In the genomic region with DNA sequence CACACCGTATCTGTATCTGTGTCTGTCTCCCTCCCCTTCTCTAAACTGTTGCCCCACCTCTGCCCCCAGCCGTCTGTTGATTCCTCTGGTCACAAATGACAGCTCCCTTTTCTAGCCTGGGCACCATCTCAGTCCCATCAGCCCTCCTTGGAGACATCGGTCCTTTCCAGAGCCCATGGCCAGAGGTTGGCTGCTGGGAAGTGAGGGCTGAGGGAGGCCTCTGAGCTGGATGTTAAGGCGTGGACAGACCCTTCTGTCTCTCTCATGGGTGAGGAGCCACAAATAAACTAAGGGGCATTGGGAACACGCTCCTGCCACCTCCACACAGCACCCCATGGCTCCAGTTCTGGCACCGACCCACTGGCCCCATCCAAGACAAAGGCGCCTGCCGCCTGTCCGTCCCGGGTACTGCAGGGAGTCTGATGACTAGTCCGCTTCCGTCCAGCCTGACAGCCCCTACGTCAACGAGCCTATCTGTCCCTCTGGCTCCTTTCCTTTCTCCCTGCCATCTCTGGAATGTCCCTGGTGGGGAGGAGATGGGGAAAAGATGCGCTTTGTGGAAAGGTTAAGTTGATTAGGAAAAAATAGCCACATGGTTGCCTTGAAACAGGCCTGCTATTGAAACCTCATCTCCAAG, we compare ENCODE assay signal across 9 cellular contexts. TPM values are rescaled to one million over a fixed set of nuclear protein-coding genes. Genes with fewer than 3 reads are reported as not detected.
DNase-seq lines count a peak whose midpoint lies in the region; ATAC-seq and TF ChIP-seq lines count a peak whose summit lies in the region.
"Had no signal": no experiment of that assay in that cellular context is flagged by ENCODE, and none has a peak within 500 bp of the region (broad histone marks: within the 10 kb centered on the region; RNA-seq: fewer than 3 reads in every experiment).

No MANE protein-coding gene starts in this region.

- intact Hi-C loops in esophagus squamous epithelium (cut with DNase I), result no loop called here

- peak; percentile 32 for DNase-seq in SK-N-DZ (ENCODE audit: low spot score)
- no peak for DNase-seq in esophagus squamous epithelium (lab: John Stamatoyannopoulos, UW)
- no peak for DNase-seq in mesothelial cell of epicardium (ENCODE audit: low spot score in 2 of 2, unreplicated experiment in 2 of 2)
- DNase-seq in type B pancreatic cell (ENCODE audit: extremely low spot score, unreplicated experiment), result no peak
- no peak for DNase-seq in activated naive CD8-positive, alpha-beta T cell treated with anti-CD3 and anti-CD28 coated beads for 36 hours
- no peak for DNase-seq in SK-N-SH
- DNase-seq: activated CD4-positive, alpha-beta T cell treated with anti-CD3 and anti-CD28 coated beads, Interleukin-2, amount 10 ng/mL, durations not matched to agents 7 days and 5 days; NCI-H1694 had no signal

- H2AFZ ChIP-seq in SK-N-SH (ENCODE audit: low read depth), result no peak overlapping the region

- H3K9me3 ChIP-seq in esophagus squamous epithelium (no peaks in the 10 kb centered on the region), SK-N-SH (no peaks in the 10 kb centered on the region)

- no peak overlapping the region for H3K9ac ChIP-seq in SK-N-SH

- WGBS in esophagus squamous epithelium, 2 donors, result 55 to 60% methylated on average over 9 to 11 of the region's 15 CpGs
- 73% methylated on average over 13 of the region's 15 CpGs for WGBS in SK-N-SH (ENCODE audit: low lambda C conversion rate)

- peaks cover 5% of the 10 kb centered on the region for H3K36me3 Mint-ChIP-seq in mesothelial cell of epicardium
- no peaks in the 10 kb centered on the region for H3K36me3 Mint-ChIP-seq in type B pancreatic cell
- H3K36me3 Mint-ChIP-seq in activated naive CD8-positive, alpha-beta T cell treated with anti-CD3 and anti-CD28 coated beads for 36 hours, result no peaks in the 10 kb centered on the region

- H3K4me2 ChIP-seq in SK-N-SH, result no peak overlapping the region

- H3K27me3 ChIP-seq in esophagus squamous epithelium (peaks cover 0 to 60% (median 0%) of the 10 kb centered on the region in 4 donors), SK-N-SH (ENCODE audit: insufficient read depth) (no peaks in the 10 kb centered on the region)

- H3K9me3 Mint-ChIP-seq in mesothelial cell of epicardium (no peaks in the 10 kb centered on the region), type B pancreatic cell (no peaks in the 10 kb centered on the region)
- H3K9me3 Mint-ChIP-seq in activated naive CD8-positive, alpha-beta T cell treated with anti-CD3 and anti-CD28 coated beads for 36 hours, result no peaks in the 10 kb centered on the region
- H3K9me3 Mint-ChIP-seq: activated CD4-positive, alpha-beta T cell treated with anti-CD3 and anti-CD28 coated beads, Interleukin-2, amount 10 ng/mL, durations not matched to agents 7 days and 5 days had no signal

- H3K4me1 Mint-ChIP-seq in mesothelial cell of epicardium, result peaks cover 47% of the 10 kb centered on the region
- peaks cover 42% of the 10 kb centered on the region for H3K4me1 Mint-ChIP-seq in type B pancreatic cell (ENCODE audit: unreplicated experiment)
- H3K4me1 Mint-ChIP-seq in activated naive CD8-positive, alpha-beta T cell treated with anti-CD3 and anti-CD28 coated beads for 36 hours, result peaks cover 51% of the 10 kb centered on the region

- peak in 2 of 6 experiments; percentile 12 to 14 for TF ChIP-seq CTCF in esophagus squamous epithelium (IDR thresholded peaks at IDR 0.05)
- no peak for TF ChIP-seq CTCF in mesothelial cell of epicardium (IDR thresholded peaks at IDR 0.05; ENCODE audit: unreplicated experiment)
- TF ChIP-seq CTCF in type B pancreatic cell (conservative IDR thresholded peaks at IDR 0.05), result no peak
- no peak for TF ChIP-seq CTCF in SK-N-SH (IDR thresholded peaks at IDR 0.05)

- POLR2A ChIA-PET in SK-N-SH (lab: Yijun Ruan, JAX), result interaction anchor here (1.0 kb wide), 1 partner anchor 75 kb away, joined by 3 read pairs; no protein-coding TSS in a partner anchor

- H3K4me1 ChIP-seq in esophagus squamous epithelium (peaks cover 37 to 83% (median 44%) of the 10 kb centered on the region in 3 donors), SK-N-SH (ENCODE audit: control insufficient read depth in 1 of 2, insufficient read depth in 2 of 2, low read depth in 1 of 2, low read length in 1 of 2) (no peaks in the 10 kb centered on the region; a peak in 1 of 4 replicates)

- no peak for ATAC-seq in GM21576 (IDR thresholded peaks at IDR 0.05; ENCODE audit: unreplicated experiment)

- CTCF ChIA-PET in SK-N-SH (lab: Yijun Ruan, JAX), result no interaction called here

- H3F3A ChIP-seq in SK-N-SH (replicated peaks; ENCODE audit: insufficient read depth), result no peaks in the 10 kb centered on the region

- H3K79me2 ChIP-seq in SK-N-SH (ENCODE audit: insufficient read depth), result no peaks in the 10 kb centered on the region

- no peak for TF ChIP-seq RAD21 in SK-N-SH (IDR thresholded peaks at IDR 0.05; ENCODE audit: low read length)

- TF ChIP-seq EP300 in SK-N-SH (IDR thresholded peaks at IDR 0.05; ENCODE audit: borderline replicate concordance in 1 of 2, low read depth in 1 of 2, low read length in 1 of 2), result no peak

- no peak overlapping the region for H3K4me3 Mint-ChIP-seq in mesothelial cell of epicardium
- no peak overlapping the region for H3K4me3 Mint-ChIP-seq in type B pancreatic cell
- H3K4me3 Mint-ChIP-seq in activated naive CD8-positive, alpha-beta T cell treated with anti-CD3 and anti-CD28 coated beads for 36 hours, result no peak overlapping the region
- H3K4me3 Mint-ChIP-seq: activated CD4-positive, alpha-beta T cell treated with anti-CD3 and anti-CD28 coated beads, Interleukin-2, amount 10 ng/mL, durations not matched to agents 7 days and 5 days had no signal

- H3K27me3 Mint-ChIP-seq in mesothelial cell of epicardium (ENCODE audit: low read depth) (no peaks in the 10 kb centered on the region), type B pancreatic cell (no peaks in the 10 kb centered on the region)
- H3K27me3 Mint-ChIP-seq in activated naive CD8-positive, alpha-beta T cell treated with anti-CD3 and anti-CD28 coated beads for 36 hours, result peaks cover 66% of the 10 kb centered on the region

- H3K27ac ChIP-seq in esophagus squamous epithelium (peak overlapping the region; percentile 44 to 90 (median 84)), SK-N-SH (ENCODE audit: low read depth in 2 of 2, low read length in 1 of 2) (no peak overlapping the region)

- no peaks in the 10 kb centered on the region for H4K20me1 ChIP-seq in SK-N-SH (ENCODE audit: insufficient read depth)

- H3K27ac Mint-ChIP-seq in mesothelial cell of epicardium, result peak overlapping the region; percentile 89
- H3K27ac Mint-ChIP-seq in type B pancreatic cell, result peak overlapping the region; percentile 18
- H3K27ac Mint-ChIP-seq in activated naive CD8-positive, alpha-beta T cell treated with anti-CD3 and anti-CD28 coated beads for 36 hours, result no peak overlapping the region
- H3K27ac Mint-ChIP-seq: activated CD4-positive, alpha-beta T cell treated with anti-CD3 and anti-CD28 coated beads, Interleukin-2, amount 10 ng/mL, durations not matched to agents 7 days and 5 days had no signal

- H3K9me2 ChIP-seq in SK-N-SH, result no peaks in the 10 kb centered on the region

- H3K36me3 ChIP-seq in esophagus squamous epithelium (peaks cover 0 to 29% (median 0%) of the 10 kb centered on the region in 3 donors), SK-N-SH (replicated peaks in 1 of 2; ENCODE audit: control insufficient read depth in 1 of 2, insufficient read depth in 2 of 2, low read length in 1 of 2) (no peaks in the 10 kb centered on the region)

- H3K4me3 ChIP-seq in esophagus squamous epithelium, result no peak overlapping the region
- no peak overlapping the region for H3K4me3 ChIP-seq in SK-N-SH (ENCODE audit: low read depth in 2 of 2, low read length in 1 of 2)

- TF ChIP-seq POLR2A in esophagus squamous epithelium (IDR thresholded peaks at IDR 0.05), result no peak

TF ChIP-seq in SK-N-SH, 30 proteins besides CTCF, POLR2A, EP300 and RAD21:
- TF ChIP-seq, protein P1, sequence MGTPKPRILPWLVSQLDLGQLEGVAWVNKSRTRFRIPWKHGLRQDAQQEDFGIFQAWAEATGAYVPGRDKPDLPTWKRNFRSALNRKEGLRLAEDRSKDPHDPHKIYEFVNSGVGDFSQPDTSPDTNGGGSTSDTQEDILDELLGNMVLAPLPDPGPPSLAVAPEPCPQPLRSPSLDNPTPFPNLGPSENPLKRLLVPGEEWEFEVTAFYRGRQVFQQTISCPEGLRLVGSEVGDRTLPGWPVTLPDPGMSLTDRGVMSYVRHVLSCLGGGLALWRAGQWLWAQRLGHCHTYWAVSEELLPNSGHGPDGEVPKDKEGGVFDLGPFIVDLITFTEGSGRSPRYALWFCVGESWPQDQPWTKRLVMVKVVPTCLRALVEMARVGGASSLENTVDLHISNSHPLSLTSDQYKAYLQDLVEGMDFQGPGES (IDR thresholded peaks at IDR 0.05; ENCODE audit: low read depth, low read length), result no peak
- no peak for TF ChIP-seq MXI1 (IDR thresholded peaks at IDR 0.05; ENCODE audit: low read depth, low read length)

RNA-seq across cellular contexts. Expression of a gene that starts 10.5 kb away (rescaled TPM):
- 0.20 and 0.42 TPM in 2 replicates for polyA plus RNA-seq in SK-N-DZ (2014; cell fraction: cytosol; rRNA removed)
- polyA plus RNA-seq in SK-N-DZ (2014; cell fraction: nucleus; rRNA removed), result 0.28 and 0.76 TPM in 2 replicates
- total RNA-seq in esophagus squamous epithelium (1 to 10 TPM; 1.2 to 6.3 (median 3.7) TPM), mesothelial cell of epicardium (14.2 to 15.2 TPM (median 14.7 TPM) in 3 replicates), type B pancreatic cell (ENCODE audit: low replicate concordance) (2.9 and 5.1 TPM in 2 replicates)
- under 1 TPM; 0.35 to 0.40 TPM for total RNA-seq in activated naive CD8-positive, alpha-beta T cell treated with anti-CD3 and anti-CD28 coated beads for 36 hours
- polyA plus RNA-seq in SK-N-SH (2012; rRNA removed), result 0.19 and 0.44 TPM in 2 replicates
- polyA plus RNA-seq in SK-N-SH (2012; cell fraction: cytosol; rRNA removed), result 0.06 and 0.16 TPM in 2 replicates
- polyA plus RNA-seq in SK-N-SH (2012; cell fraction: nucleus; rRNA removed), result 0.11 and 0.16 TPM in 2 replicates

Comparison
In these comparisons a context has a peak if more than half of its experiments do, and no peak if none do; other contexts are left out.
1. H3K27ac ChIP-seq: peak in esophagus squamous epithelium (4 of 4); none in SK-N-SH (0 of 2).